8 cellular contexts compared by ENCODE assay signal in the genomic region with DNA sequence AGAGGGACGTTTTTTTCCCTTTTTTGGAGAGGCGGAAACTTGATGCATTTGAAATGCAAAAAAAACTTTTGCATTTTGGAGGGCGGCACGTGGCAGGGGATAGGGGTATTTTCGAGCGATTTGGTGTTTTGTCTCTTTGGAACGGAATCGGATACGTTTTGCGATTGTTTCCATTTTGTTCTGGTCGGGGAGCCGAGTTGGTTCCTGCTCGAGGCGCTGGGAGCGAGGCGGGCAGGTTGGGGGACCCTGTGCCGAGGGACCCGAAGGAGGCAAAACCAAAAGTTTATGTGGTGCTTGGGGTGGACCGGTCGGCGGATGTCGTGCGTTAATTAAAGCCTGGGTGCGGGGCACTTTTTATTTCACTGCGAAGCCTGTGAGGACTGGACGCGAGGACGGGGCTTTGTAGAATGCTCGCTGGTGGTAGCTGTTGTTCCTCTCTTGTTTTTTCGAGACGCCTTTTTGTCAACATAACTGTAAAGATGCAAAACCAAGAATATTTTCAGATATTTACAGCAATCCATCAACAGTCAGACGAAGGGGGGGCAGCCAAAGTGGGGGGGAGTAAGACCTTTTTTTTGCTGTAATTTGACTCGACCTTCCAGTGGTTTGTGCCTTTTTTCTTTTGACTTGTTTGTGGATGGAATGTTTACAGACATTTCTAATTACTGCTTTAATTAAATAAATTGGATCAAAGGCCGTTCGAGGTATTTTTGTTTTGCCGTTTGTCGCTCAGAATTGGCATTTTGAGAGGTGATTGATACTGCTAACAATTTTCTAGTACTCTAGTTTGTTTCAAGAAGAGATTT. TPM values are rescaled to one million over a fixed set of nuclear protein-coding genes. Genes with fewer than 3 reads are reported as not detected.
A peak's percentile ranks its signal among the peaks of the same experiment; 100 is the strongest.
DNase-seq lines count a peak whose midpoint lies in the region; ATAC-seq, FAIRE-seq and TF ChIP-seq lines count a peak whose summit lies in the region.

No MANE protein-coding gene starts in this region.

- H3K4me3 Mint-ChIP-seq in CD4-positive, CD25-positive, alpha-beta regulatory T cell: peak overlapping the region; percentile 98 to 100 (median 100)
- peak overlapping the region; percentile 99 to 100 (median 100) for H3K4me3 Mint-ChIP-seq in T-cell

- WGBS in GM12878 (ENCODE audit: insufficient coverage, insufficient replicate concordance, low lambda C conversion rate, missing lambda C conversion rate): 2% methylated on average over 37 of the region's 37 CpGs

- no peaks in the 10 kb centered on the region for H3K9me3 Mint-ChIP-seq in CD4-positive, CD25-positive, alpha-beta regulatory T cell
- no peaks in the 10 kb centered on the region for H3K9me3 Mint-ChIP-seq in T-cell

- no peak for FAIRE-seq in GM12878 (lab: Jason Lieb, UNC)

- TF ChIP-seq RAD21 in GM12878 (IDR thresholded peaks at IDR 0.05; ENCODE audit: insufficient read depth, low read depth, low read length): no peak

- TF ChIP-seq CTCF in HL-60 (IDR thresholded peaks at IDR 0.05; ENCODE audit: insufficient read depth, low read length) (no peak), GM12878 (IDR thresholded peaks at IDR 0.05 in 2 of 3, conservative IDR thresholded peaks at IDR 0.05 in 1 of 3; ENCODE audit: control insufficient read depth in 2 of 3, extremely low read depth in 1 of 3, insufficient read depth in 1 of 3, low read depth in 3 of 3, low read length in 3 of 3) (no peak)

- H3K9ac ChIP-seq in GM12878 (ENCODE audit: control insufficient read depth, insufficient read depth, low read length) (peak overlapping the region; percentile 99), iPS-18a (ENCODE audit: low read length) (peak overlapping the region; percentile 100), skeletal muscle tissue (ENCODE audit: low read depth in 1 of 3, low read length in 3 of 3) (peak overlapping the region; percentile 92 to 98 (median 97))

- H3K4me1 Mint-ChIP-seq in CD4-positive, CD25-positive, alpha-beta regulatory T cell: peaks cover 19 to 59% (median 47%) of the 10 kb centered on the region in 4 donors
- peaks cover 59 to 60% (median 59%) of the 10 kb centered on the region in 3 donors for H3K4me1 Mint-ChIP-seq in T-cell

- RAD21 ChIA-PET in GM12878 (lab: Charles Lee; ENCODE audit: unreplicated experiment): interaction anchor here (0.5 to 2.9 kb wide), 10 partner anchors 34 to 875 kb away, joined by 3 to 20 read pairs (median 4); partner anchors contain the start of genes PYCR2 and SDE2

- H3K79me2 ChIP-seq in GM12878 (ENCODE audit: control insufficient read depth, insufficient read depth, low read length): peaks cover 62% of the 10 kb centered on the region

- peak; percentile 31 for TF ChIP-seq POLR2A in GM19099 (IDR thresholded peaks at IDR 0.05; ENCODE audit: extremely low read depth, insufficient read length, low read depth)
- TF ChIP-seq POLR2A in GM12878 (IDR thresholded peaks at IDR 0.05; ENCODE audit: low read depth, low read length): no peak; the same call in none of the 2 replicates

- ATAC-seq in CD4-positive, CD25-positive, alpha-beta regulatory T cell (ENCODE audit: low read depth in 2 of 2): no peak
- ATAC-seq in T-cell (replicated peaks in 1 of 4) (no peak), GM12878 (peak; percentile 17), HG02981 (IDR thresholded peaks at IDR 0.05; ENCODE audit: unreplicated experiment) (no peak)

- in situ Hi-C loops in GM12878 (cut with MboI): no loop called here

- H3K4me1 ChIP-seq in CD4-positive, CD25-positive, alpha-beta regulatory T cell (ENCODE audit: control insufficient read depth, insufficient read depth, low read length, poor library complexity, severe bottlenecking): peaks cover 53% of the 10 kb centered on the region
- H3K4me1 ChIP-seq in GM12878 (ENCODE audit: control insufficient read depth, insufficient read depth, low read length) (peaks cover 11% of the 10 kb centered on the region), iPS-18a (ENCODE audit: control insufficient read depth, low read depth, low read length) (peaks cover 26% of the 10 kb centered on the region), skeletal muscle tissue (ENCODE audit: control insufficient read depth in 3 of 3, insufficient read depth in 3 of 3, low read length in 3 of 3) (peaks cover 12 to 30% (median 29%) of the 10 kb centered on the region in 3 donors)

- SMC1A ChIA-PET in GM12878 (lab: Charles Lee; ENCODE audit: uncharacterized antibody, unreplicated experiment): interaction anchor here (0.6 to 4.1 kb wide), 10 partner anchors 35 to 153 kb away, joined by 3 to 65 read pairs (median 8); partner anchors contain the start of gene SDE2

- POLR2A ChIA-PET in T-cell (lab: Charles Lee) (interaction anchor here (0.6 to 3.6 kb wide), 7 partner anchors 62 to 619 kb away, joined by 3 to 71 read pairs (median 12); partner anchors contain the start of gene SDE2 (in 2 of the 2)), GM12878 (lab: Charles Lee) (interaction anchor here (0.7 to 3.9 kb wide), 6 partner anchors 35 to 68 kb away, joined by 3 to 74 read pairs (median 23); partner anchors contain the start of gene SDE2)

- peak overlapping the region; percentile 100 for H3K4me3 ChIP-seq in CD4-positive, CD25-positive, alpha-beta regulatory T cell (ENCODE audit: low read depth, low read length)
- H3K4me3 ChIP-seq in HL-60 (replicated peaks; ENCODE audit: insufficient read depth, low read length) (peak overlapping the region; percentile 66), GM12878 (peak overlapping the region; percentile 87), iPS-18a (ENCODE audit: low read length) (peak overlapping the region; percentile 98), skeletal muscle tissue (ENCODE audit: low read length in 3 of 3) (peak overlapping the region; percentile 77 to 93 (median 87))

- H3K9me3 ChIP-seq in CD4-positive, CD25-positive, alpha-beta regulatory T cell (ENCODE audit: control insufficient read depth in 2 of 2, low read length in 2 of 2): no peaks in the 10 kb centered on the region
- H3K9me3 ChIP-seq in GM12878 (replicated peaks; ENCODE audit: control insufficient read depth, insufficient read depth, low read length) (no peaks in the 10 kb centered on the region), iPS-18a (ENCODE audit: control insufficient read depth, low read depth, low read length) (no peaks in the 10 kb centered on the region), skeletal muscle tissue (ENCODE audit: control insufficient read depth in 3 of 3, low read length in 3 of 3) (no peaks in the 10 kb centered on the region)

- H4K20me1 ChIP-seq in GM12878 (ENCODE audit: control insufficient read depth, insufficient read depth): peaks cover 17% of the 10 kb centered on the region

- peak; percentile 29 to 64 (median 61) for DNase-seq in CD4-positive, CD25-positive, alpha-beta regulatory T cell
- DNase-seq in HL-60 (ENCODE audit: low read depth in 1 of 2, low spot score in 1 of 2) (peak in 1 of 2 experiments; percentile 47), T-cell (peak; percentile 14 to 64 (median 39)), GM12878 (ENCODE audit: low read depth, low spot score) (no peak)

- peak overlapping the region; percentile 54 for H3K4me2 ChIP-seq in GM12878 (ENCODE audit: control insufficient read depth, insufficient read depth)

- intact Hi-C loops in GM12878 (cut with micrococcal nuclease; ENCODE audit: unreplicated experiment): loop anchor here (1.0 to 5.0 kb wide), 6 partner anchors 47 to 589 kb away; partner anchors contain the start of gene PARP1

- no peak overlapping the region; the same call in 1 of the 2 replicates for H2AFZ ChIP-seq in GM12878 (ENCODE audit: control insufficient read depth, low read depth, low read length)

- peak overlapping the region; percentile 98 to 100 (median 99) for H3K27ac Mint-ChIP-seq in CD4-positive, CD25-positive, alpha-beta regulatory T cell
- H3K27ac Mint-ChIP-seq in T-cell: peak overlapping the region; percentile 99 to 100

- no peaks in the 10 kb centered on the region for H3K27me3 ChIP-seq in CD4-positive, CD25-positive, alpha-beta regulatory T cell (ENCODE audit: control insufficient read depth, insufficient read depth, low read length)
- H3K27me3 ChIP-seq in HL-60 (ENCODE audit: insufficient read depth, poor library complexity, severe bottlenecking): no peaks in the 10 kb centered on the region
- H3K27me3 ChIP-seq in GM12878 (replicated peaks in 1 of 2; ENCODE audit: control insufficient read depth in 2 of 2, insufficient read depth in 2 of 2, low read length in 1 of 2): no peaks in the 10 kb centered on the region
- no peaks in the 10 kb centered on the region for H3K27me3 ChIP-seq in iPS-18a (ENCODE audit: control insufficient read depth, insufficient read depth, low read length)
- no peaks in the 10 kb centered on the region for H3K27me3 ChIP-seq in skeletal muscle tissue (ENCODE audit: control insufficient read depth in 3 of 3, insufficient read depth in 3 of 3, low read length in 3 of 3)

- TF ChIP-seq EP300 in GM12878 (IDR thresholded peaks at IDR 0.05; ENCODE audit: borderline replicate concordance in 1 of 2, control insufficient read depth in 1 of 2, low read depth in 2 of 2, low read length in 2 of 2): no peak

- peaks cover 37% of the 10 kb centered on the region for H3K36me3 Mint-ChIP-seq in CD4-positive, CD25-positive, alpha-beta regulatory T cell
- H3K36me3 Mint-ChIP-seq in T-cell: peaks cover 45% of the 10 kb centered on the region

- H3K27me3 Mint-ChIP-seq in CD4-positive, CD25-positive, alpha-beta regulatory T cell: peaks cover 5% of the 10 kb centered on the region
- no peaks in the 10 kb centered on the region for H3K27me3 Mint-ChIP-seq in T-cell

- CTCF ChIA-PET in T-cell (lab: Charles Lee): interaction anchor here in 1 of 2 donors (0.6 to 2.7 kb wide), 5 partner anchors 64 to 345 kb away, joined by 3 to 14 read pairs (median 4); partner anchors contain the start of gene SDE2
- CTCF ChIA-PET in GM12878 (lab: Yijun Ruan, JAX): interaction anchor here (0.6 to 2.2 kb wide), 11 partner anchors 46 to 584 kb away, joined by 3 to 19 read pairs (median 4); partner anchors contain the start of gene SDE2

- H3K27ac ChIP-seq in CD4-positive, CD25-positive, alpha-beta regulatory T cell (ENCODE audit: insufficient read depth, low read length, poor library complexity, severe bottlenecking): peak overlapping the region; percentile 97
- H3K27ac ChIP-seq in HL-60 (replicated peaks) (peak overlapping the region; percentile 98), GM12878 (ENCODE audit: control insufficient read depth, insufficient read depth) (peak overlapping the region; percentile 97), iPS-18a (ENCODE audit: low read length) (peak overlapping the region; percentile 94), skeletal muscle tissue (ENCODE audit: low read depth, low read length) (peak overlapping the region; percentile 99)

- BruUV-seq in GM12878 (replicated peaks; lab: Mats Ljungman, UMichigan): TSS peak; percentile 55

- peaks cover 27% of the 10 kb centered on the region for H3K36me3 ChIP-seq in CD4-positive, CD25-positive, alpha-beta regulatory T cell (ENCODE audit: control insufficient read depth, insufficient read depth, low read length)
- H3K36me3 ChIP-seq in GM12878 (ENCODE audit: control insufficient read depth in 2 of 2, insufficient read depth in 2 of 2, low read length in 1 of 2): peaks cover 6 to 29% of the 10 kb centered on the region in 2 experiments
- peaks cover 34% of the 10 kb centered on the region for H3K36me3 ChIP-seq in iPS-18a (ENCODE audit: control insufficient read depth, low read depth, low read length)
- peaks cover 9 to 26% (median 25%) of the 10 kb centered on the region in 3 donors for H3K36me3 ChIP-seq in skeletal muscle tissue (ENCODE audit: control insufficient read depth in 3 of 3, insufficient read depth in 3 of 3, low read length in 3 of 3)

RNA-seq across cellular contexts. Expression of gene H3-3A, which starts 1.0 kb away (rescaled TPM):
- total RNA-seq in CD4-positive, CD25-positive, alpha-beta regulatory T cell: 408 TPM
- 1,000 to 10,000 TPM in 2 of 4 donors, 100 to 1,000 TPM in 2; 858 to 1,137 (median 1,025) TPM for polyA plus RNA-seq in CD4-positive, CD25-positive, alpha-beta regulatory T cell
- total RNA-seq in T-cell (100 to 1,000 TPM; 340 to 391 (median 366) TPM), GM12878 (2014; rRNA removed) (215 and 235 TPM in 2 replicates), GM12878 (2014; rRNA removed; fragmentation: Illumina TruSeq; extraction: Trizol) (204 and 215 TPM in 2 replicates), GM12878 (2021) (335 and 346 TPM in 2 replicates), skeletal muscle tissue (319 TPM)
- total RNA-seq in GM12878 (2013; cell fraction: nucleolus; rRNA removed): 42.3 and 42.8 TPM in 2 replicates
- polyA plus RNA-seq in GM12878 (2011; ENCODE audit: low read depth): 230 TPM
- polyA plus RNA-seq in GM12878 (2011; rRNA removed) (441 and 486 TPM in 2 replicates), GM12878 (2014; fragmentation: Illumina TruSeq; extraction: Trizol) (379 and 386 TPM in 2 replicates), GM12878 (2014; fragmentation: Nextera tagmentation; extraction: Ambion mirVana) (100 to 1,000 TPM; 254 to 435 TPM), GM12878 (2014; rRNA removed) (366 and 425 TPM in 2 replicates), GM12878 (2016; fragmentation: Nextera tagmentation; extraction: Ambion mirVana) (100 to 1,000 TPM; 401 to 421 TPM)
- 386 and 490 TPM in 2 replicates for polyA plus RNA-seq in GM12878 (2011; cell fraction: cytosol; rRNA removed)
- polyA plus RNA-seq in GM12878 (2011; cell fraction: nucleus; rRNA removed): 137 and 158 TPM in 2 replicates
- polyA plus RNA-seq in GM12878 (2012): 266 TPM in 2 replicates
- polyA minus RNA-seq in GM12878 (2011; rRNA and poly(A)+ RNA removed): 64.2 and 65.1 TPM in 2 replicates
- 60.9 and 73.5 TPM in 2 replicates for polyA minus RNA-seq in GM12878 (2011; cell fraction: cytosol; rRNA and poly(A)+ RNA removed)
- polyA minus RNA-seq in GM12878 (2011; cell fraction: nucleus; rRNA and poly(A)+ RNA removed): 20.1 and 34.5 TPM in 2 replicates
